ENCODE assay signal across 9 cellular contexts in genomic region chr19:8609210-8610040, GRCh38. TPM values are rescaled to one million over a fixed set of nuclear protein-coding genes. Genes with fewer than 3 reads are reported as not detected.
DNase-seq lines count a peak whose midpoint lies in the region; ATAC-seq, FAIRE-seq and TF ChIP-seq lines count a peak whose summit lies in the region.
"Had no signal": no experiment of that assay in that cellular context is flagged by ENCODE, and none has a peak within 500 bp of the region (broad histone marks: within the 10 kb centered on the region; RNA-seq: fewer than 3 reads in every experiment).

No MANE protein-coding gene starts in this region.

- H3K9ac ChIP-seq in BLaER1 = peak overlapping the region; percentile 95

- TF ChIP-seq CTCF in body of pancreas (IDR thresholded peaks at IDR 0.05) = peak in 3 of 7 experiments; percentile 5 to 11 (median 11)

- H3K4me1 Mint-ChIP-seq in immature natural killer cell = peaks cover 59 to 67% of the 10 kb centered on the region in 2 donors

- H3K27me3 Mint-ChIP-seq in immature natural killer cell (ENCODE audit: low read depth in 3 of 3) = peaks cover 17 to 27% (median 22%) of the 10 kb centered on the region in 3 donors

- peak overlapping the region; percentile 95 for H3K4me2 ChIP-seq in BLaER1

- peaks cover 22% of the 10 kb centered on the region for H3K9me3 ChIP-seq in BLaER1
- peaks cover 8% of the 10 kb centered on the region for H3K9me3 ChIP-seq in KOPT-K1 (ENCODE audit: insufficient read depth, low read length, poor library complexity, severe bottlenecking)
- no peaks in the 10 kb centered on the region for H3K9me3 ChIP-seq in body of pancreas
- no peaks in the 10 kb centered on the region for H3K9me3 ChIP-seq in small intestine (ENCODE audit: control insufficient read depth, low read depth)

- ATAC-seq in body of pancreas (peak; percentile 59), GM19023 (IDR thresholded peaks at IDR 0.05; ENCODE audit: unreplicated experiment) (no peak), HG03342 (IDR thresholded peaks at IDR 0.05; ENCODE audit: unreplicated experiment) (no peak)

- FAIRE-seq in small intestine (lab: Jason Lieb, UNC) = no peak

- H3K9me3 Mint-ChIP-seq in immature natural killer cell = peaks cover 0 to 2% (median 0%) of the 10 kb centered on the region in 6 donors

- H3K4me1 ChIP-seq in BLaER1 (peaks cover 39% of the 10 kb centered on the region), body of pancreas (peaks cover 16% of the 10 kb centered on the region), small intestine (ENCODE audit: control insufficient read depth in 2 of 2, insufficient read depth in 1 of 2, low read depth in 1 of 2, low read length in 1 of 2) (peaks cover 0 to 3% of the 10 kb centered on the region in 2 donors)

- H3K4me3 ChIP-seq in BLaER1 (peak overlapping the region; percentile 92), body of pancreas (no peak overlapping the region), small intestine (ENCODE audit: low read depth in 1 of 2, low read length in 2 of 2) (peak overlapping the region; percentile 27 to 49)

- H3K4me3 Mint-ChIP-seq in immature natural killer cell = peak overlapping the region; percentile 95 to 99 (median 99)

- H3K36me3 ChIP-seq in BLaER1 (peaks cover 32% of the 10 kb centered on the region), KOPT-K1 (ENCODE audit: insufficient read depth, low read length) (peaks cover 9% of the 10 kb centered on the region), body of pancreas (replicated peaks in 1 of 2; ENCODE audit: insufficient read depth in 1 of 2, low read depth in 2 of 2) (peaks cover 0 to 2% of the 10 kb centered on the region in 2 donors), small intestine (ENCODE audit: control insufficient read depth in 2 of 2, insufficient read depth in 2 of 2, low read length in 2 of 2) (no peaks in the 10 kb centered on the region)

- intact Hi-C loops in body of pancreas (cut with DNase I) = no loop called here

- WGBS in body of pancreas, 2 donors = 7 to 32% methylated on average over 11 to 42 of the region's 47 CpGs
- 5 to 13% (median 12%) methylated on average over 37 to 47 of the region's 47 CpGs for WGBS in small intestine, 3 donors

- H3K27me3 ChIP-seq in BLaER1 (no peaks in the 10 kb centered on the region), body of pancreas (no peaks in the 10 kb centered on the region), small intestine (ENCODE audit: control insufficient read depth in 2 of 2, insufficient read depth in 2 of 2, low read length in 2 of 2) (peaks cover 0 to 8% of the 10 kb centered on the region in 2 donors)

- peaks cover 37% of the 10 kb centered on the region for H4K20me1 ChIP-seq in BLaER1

- peak overlapping the region; percentile 87 for H3K27ac ChIP-seq in BLaER1
- H3K27ac ChIP-seq in KOPT-K1 (ENCODE audit: low read depth, low read length, poor library complexity, severe bottlenecking) = peak overlapping the region; percentile 67
- peak overlapping the region; percentile 4 to 80 (median 68) for H3K27ac ChIP-seq in body of pancreas
- H3K27ac ChIP-seq in small intestine (ENCODE audit: low read depth in 1 of 2, low read length in 1 of 2) = peak overlapping the region; percentile 22 to 68

- H3K27ac Mint-ChIP-seq in immature natural killer cell = peak overlapping the region; percentile 95 to 99 (median 96)

- peaks cover 0 to 27% (median 14%) of the 10 kb centered on the region in 3 donors for H3K36me3 Mint-ChIP-seq in immature natural killer cell

- DNase-seq in body of pancreas = peak in 3 of 4 donors; percentile 37 to 59 (median 39)
- peak; percentile 63 to 71 (median 65) for DNase-seq in immature natural killer cell
- DNase-seq in small intestine = no peak
- no peak for DNase-seq in Kasumi-1 (lab: John Stamatoyannopoulos, UW)

- peak in 2 of 3 donors; percentile 39 to 47 for TF ChIP-seq POLR2A in body of pancreas (IDR thresholded peaks at IDR 0.05)

RNA-seq across cellular contexts. Expression of gene ADAMTS10, which starts 1.1 kb away (rescaled TPM):
- total RNA-seq in body of pancreas = 10 to 100 TPM; 19.1 to 36.6 TPM
- 1 to 10 TPM; 1.4 to 7.4 (median 2.3) TPM for polyA plus RNA-seq in immature natural killer cell
- polyA plus RNA-seq in small intestine = 1 to 10 TPM in 2 of 3 donors, not detected in 1; 1.9 to 8.5 TPM

RNA-seq across cellular contexts. Expression of gene NFILZ, which starts 21.0 kb away (rescaled TPM):
- not detected for total RNA-seq in body of pancreas
- not detected for polyA plus RNA-seq in immature natural killer cell
- not detected for polyA plus RNA-seq in small intestine
- total RNA-seq: myocyte had no signal

RNA-seq across cellular contexts. Expression of gene MYO1F, which starts 32.2 kb away (rescaled TPM):
- total RNA-seq in body of pancreas = 1 to 10 TPM; 2.0 to 8.0 TPM
- polyA plus RNA-seq in immature natural killer cell (100 to 1,000 TPM; 104 to 340 (median 110) TPM), small intestine (1 to 10 TPM; 1.3 to 6.4 (median 5.7) TPM)
- total RNA-seq: myocyte had no signal

Comparison
In these comparisons a context has a peak if more than half of its experiments do, and no peak if none do; other contexts are left out.
1. H3K4me3 ChIP-seq: peak in BLaER1 (single experiment) and small intestine (2 of 2); none in body of pancreas (0 of 2).
2. DNase-seq: peak in body of pancreas (3 of 4) and immature natural killer cell (3 of 3); none in small intestine (single experiment) and Kasumi-1 (0 of 2).
3. RNA of gene MYO1F, which starts 32.2 kb away (polyA plus RNA-seq): 104 to 340 TPM in immature natural killer cell; 1.3 to 6.4 TPM in small intestine; every median in the first group is over 10 times any median in the second.
4. Peak in every context shown above with its lines, with median percentiles within 50 percentile points of each other: H3K27ac ChIP-seq.